ENCODE assay signal across 22 cellular contexts in genomic region chr2:197028633-197029032, GRCh38.
DNase-seq lines count a peak whose midpoint lies in the region; ATAC-seq, FAIRE-seq and TF ChIP-seq lines count a peak whose summit lies in the region.
"Had no signal": no experiment of that assay in that cellular context is flagged by ENCODE, and none has a peak within 500 bp of the region (broad histone marks: within the 10 kb centered on the region; RNA-seq: fewer than 3 reads in every experiment).

No MANE protein-coding gene starts in this region.

- H3K36me3 ChIP-seq in KOPT-K1 (ENCODE audit: insufficient read depth, low read length), result peaks cover 10% of the 10 kb centered on the region
- H3K36me3 ChIP-seq: BLaER1, breast epithelium had no signal

- peaks cover 77% of the 10 kb centered on the region for H3K36me3 Mint-ChIP-seq in activated CD8-positive, alpha-beta memory T cell treated with anti-CD3 and anti-CD28 coated beads, Interleukin-2, amount 10 ng/mL, durations not matched to agents 7 days and 5 days
- peaks cover 67% of the 10 kb centered on the region for H3K36me3 Mint-ChIP-seq in activated naive CD8-positive, alpha-beta T cell treated with anti-CD3 and anti-CD28 coated beads, Interleukin-2, amount 50 U/mL, for 24 hours (ENCODE audit: low read depth)
- H3K36me3 Mint-ChIP-seq in naive thymus-derived CD8-positive, alpha-beta T cell, result peaks cover 20 to 88% (median 61%) of the 10 kb centered on the region in 3 donors

- peak overlapping the region; percentile 35 for H3K27ac Mint-ChIP-seq in activated CD8-positive, alpha-beta memory T cell treated with anti-CD3 and anti-CD28 coated beads, Interleukin-2, amount 10 ng/mL, durations not matched to agents 7 days and 5 days
- H3K27ac Mint-ChIP-seq in activated naive CD8-positive, alpha-beta T cell treated with anti-CD3 and anti-CD28 coated beads, Interleukin-2, amount 50 U/mL, for 24 hours, result peak overlapping the region; percentile 65
- peak overlapping the region in 9 of 10 donors; percentile 25 to 87 (median 65) for H3K27ac Mint-ChIP-seq in naive thymus-derived CD8-positive, alpha-beta T cell
- H3K27ac Mint-ChIP-seq: endodermal cell, GM23338 had no signal

- TF ChIP-seq CTCF in GM10266 (IDR thresholded peaks at IDR 0.05; ENCODE audit: control insufficient read depth, insufficient read depth, low read depth, missing control alignments), result no peak

- H3K27me3 Mint-ChIP-seq in activated CD8-positive, alpha-beta memory T cell treated with anti-CD3 and anti-CD28 coated beads, Interleukin-2, amount 10 ng/mL, durations not matched to agents 7 days and 5 days, result no peaks in the 10 kb centered on the region
- H3K27me3 Mint-ChIP-seq in activated naive CD8-positive, alpha-beta T cell treated with anti-CD3 and anti-CD28 coated beads, Interleukin-2, amount 50 U/mL, for 24 hours, result no peaks in the 10 kb centered on the region
- no peaks in the 10 kb centered on the region for H3K27me3 Mint-ChIP-seq in naive thymus-derived CD8-positive, alpha-beta T cell
- H3K27me3 Mint-ChIP-seq: stimulated activated naive CD8-positive, alpha-beta T cell treated with anti-CD3 and anti-CD28 coated beads, Interleukin-15, amount 100 ng/mL, for 72 hours had no signal

- POLR2A ChIA-PET in naive thymus-derived CD8-positive, alpha-beta T cell (lab: Charles Lee), result no interaction called here

- H3K27ac ChIP-seq in KOPT-K1 (ENCODE audit: low read depth, low read length, poor library complexity, severe bottlenecking), result peak overlapping the region; percentile 89
- H3K27ac ChIP-seq: A549, BLaER1, breast epithelium, coronary artery, tibial nerve had no signal

- no peak for FAIRE-seq in RCC 7860 (lab: Jason Lieb, UNC)
- FAIRE-seq: A549, TTC549 had no signal

- CTCF ChIA-PET in activated CD8-positive, alpha-beta memory T cell treated with anti-CD3 and anti-CD28 coated beads, Interleukin-2, amount 10 ng/mL, durations not matched to agents 7 days and 5 days (lab: Charles Lee), result interaction anchor here (1.4 to 1.8 kb wide), 2 partner anchors 17 to 73 kb away, joined by 3 to 6 read pairs; no protein-coding TSS in a partner anchor

- no peaks in the 10 kb centered on the region for H3K9me3 ChIP-seq in KOPT-K1 (ENCODE audit: insufficient read depth, low read length, poor library complexity, severe bottlenecking)
- H3K9me3 ChIP-seq: breast epithelium, tibial nerve had no signal

- no peak for DNase-seq in activated CD8-positive, alpha-beta memory T cell treated with anti-CD3 and anti-CD28 coated beads, Interleukin-2, amount 10 ng/mL, durations not matched to agents 7 days and 5 days
- DNase-seq in activated CD8-positive, alpha-beta memory T cell treated with anti-CD3 and anti-CD28 coated beads, Interleukin-2, amount 50 U/mL, for 4 hours, result no peak
- no peak for DNase-seq in activated naive CD8-positive, alpha-beta T cell treated with anti-CD3 and anti-CD28 coated beads, Interleukin-2, amount 50 U/mL, for 24 hours
- DNase-seq in naive thymus-derived CD8-positive, alpha-beta T cell, result no peak
- DNase-seq in RCC 7860 (ENCODE audit: low spot score) (no peak), NCI-H226 (no peak), GM10266 (ENCODE audit: extremely low spot score) (no peak)
- DNase-seq: endodermal cell; NCI-H1092; NCI-H2029; retina; SHP77; stimulated activated CD4-positive, alpha-beta T cell treated with anti-CD3 and anti-CD28 coated beads, Interleukin-4, amount 100 ng/mL, for 24 hours; stimulated activated naive CD8-positive, alpha-beta T cell treated with anti-CD3 and anti-CD28 coated beads, Interleukin-15, amount 100 ng/mL, for 72 hours had no signal

- H3K9me3 Mint-ChIP-seq in activated CD8-positive, alpha-beta memory T cell treated with anti-CD3 and anti-CD28 coated beads, Interleukin-2, amount 10 ng/mL, durations not matched to agents 7 days and 5 days (ENCODE audit: low read depth), result peaks cover 3% of the 10 kb centered on the region
- peaks cover 6% of the 10 kb centered on the region for H3K9me3 Mint-ChIP-seq in activated naive CD8-positive, alpha-beta T cell treated with anti-CD3 and anti-CD28 coated beads, Interleukin-2, amount 50 U/mL, for 24 hours
- H3K9me3 Mint-ChIP-seq in naive thymus-derived CD8-positive, alpha-beta T cell, result no peaks in the 10 kb centered on the region
- H3K9me3 Mint-ChIP-seq: GM23338 had no signal

- H3K4me3 Mint-ChIP-seq in activated CD8-positive, alpha-beta memory T cell treated with anti-CD3 and anti-CD28 coated beads, Interleukin-2, amount 10 ng/mL, durations not matched to agents 7 days and 5 days, result no peak overlapping the region
- no peak overlapping the region for H3K4me3 Mint-ChIP-seq in activated naive CD8-positive, alpha-beta T cell treated with anti-CD3 and anti-CD28 coated beads, Interleukin-2, amount 50 U/mL, for 24 hours
- no peak overlapping the region for H3K4me3 Mint-ChIP-seq in naive thymus-derived CD8-positive, alpha-beta T cell
- H3K4me3 Mint-ChIP-seq: endodermal cell; GM23338; stimulated activated naive CD8-positive, alpha-beta T cell treated with anti-CD3 and anti-CD28 coated beads, Interleukin-15, amount 100 ng/mL, for 72 hours had no signal

- ATAC-seq in activated CD8-positive, alpha-beta memory T cell treated with anti-CD3 and anti-CD28 coated beads, Interleukin-2, amount 10 ng/mL, durations not matched to agents 7 days and 5 days, result no peak
- no peak for ATAC-seq in activated naive CD8-positive, alpha-beta T cell treated with anti-CD3 and anti-CD28 coated beads, Interleukin-2, amount 50 U/mL, for 24 hours
- no peak for ATAC-seq in naive thymus-derived CD8-positive, alpha-beta T cell
- ATAC-seq: GM23338; stimulated activated naive CD8-positive, alpha-beta T cell treated with anti-CD3 and anti-CD28 coated beads, Interleukin-15, amount 100 ng/mL, for 72 hours had no signal

- H3K4me1 Mint-ChIP-seq in activated CD8-positive, alpha-beta memory T cell treated with anti-CD3 and anti-CD28 coated beads, Interleukin-2, amount 10 ng/mL, durations not matched to agents 7 days and 5 days, result peaks cover 23% of the 10 kb centered on the region
- peaks cover 14% of the 10 kb centered on the region for H3K4me1 Mint-ChIP-seq in activated naive CD8-positive, alpha-beta T cell treated with anti-CD3 and anti-CD28 coated beads, Interleukin-2, amount 50 U/mL, for 24 hours
- H3K4me1 Mint-ChIP-seq in naive thymus-derived CD8-positive, alpha-beta T cell, result peaks cover 22 to 54% (median 34%) of the 10 kb centered on the region in 4 donors
- H3K4me1 Mint-ChIP-seq: GM23338 had no signal
